18 cellular contexts compared by ENCODE assay signal in genomic region chr10:128625926-128626325, GRCh38.
DNase-seq lines count a peak whose midpoint lies in the region; ATAC-seq and TF ChIP-seq lines count a peak whose summit lies in the region.
"Had no signal": no experiment of that assay in that cellular context is flagged by ENCODE, and none has a peak within 500 bp of the region (broad histone marks: within the 10 kb centered on the region; RNA-seq: fewer than 3 reads in every experiment).

No MANE protein-coding gene starts in this region.

- H2BK5ac ChIP-seq in mesendoderm (ENCODE audit: low read length): no peak overlapping the region

- H2AFZ ChIP-seq in GM23248 (no peak overlapping the region), mammary epithelial cell (ENCODE audit: low read depth, low read length) (no peak overlapping the region), neural progenitor cell (replicated peaks) (no peak overlapping the region)

- no peaks in the 10 kb centered on the region for H3K79me1 ChIP-seq in mesendoderm (ENCODE audit: low read length)

- H3K9ac ChIP-seq in GM23248: no peak overlapping the region
- no peak overlapping the region for H3K9ac ChIP-seq in HUES64 (ENCODE audit: low read depth, low read length)
- no peak overlapping the region for H3K9ac ChIP-seq in mammary epithelial cell (ENCODE audit: insufficient read depth, low read length)
- no peak overlapping the region for H3K9ac ChIP-seq in mesendoderm (ENCODE audit: low read length)
- no peak overlapping the region for H3K9ac ChIP-seq in neural progenitor cell

- no peaks in the 10 kb centered on the region for H3F3A ChIP-seq in GM23248 (ENCODE audit: insufficient read depth)
- peaks cover 8% of the 10 kb centered on the region for H3F3A ChIP-seq in neural progenitor cell (ENCODE audit: low read depth)

- no TSS peak for BruUV-seq in mammary epithelial cell (replicated peaks; lab: Mats Ljungman, UMichigan)

- H3K4me3 ChIP-seq in GM23248 (no peak overlapping the region), HUES64 (ENCODE audit: low read length) (no peak overlapping the region), mammary epithelial cell (replicated peaks in 1 of 3; ENCODE audit: insufficient read depth in 1 of 3, low read depth in 2 of 3, low read length in 3 of 3) (no peak overlapping the region), mesendoderm (ENCODE audit: low read length) (no peak overlapping the region), gastroesophageal sphincter (no peak overlapping the region), neural progenitor cell (no peak overlapping the region)
- H3K4me3 ChIP-seq: Peyer's patch, SJCRH30 had no signal

- H3K36me3 ChIP-seq in GM23248 (ENCODE audit: low read depth): no peaks in the 10 kb centered on the region
- no peaks in the 10 kb centered on the region for H3K36me3 ChIP-seq in HUES64 (ENCODE audit: insufficient read depth, low read length)
- no peaks in the 10 kb centered on the region for H3K36me3 ChIP-seq in mammary epithelial cell (ENCODE audit: insufficient read depth, low read length)
- H3K36me3 ChIP-seq in mesendoderm (ENCODE audit: control insufficient read depth, insufficient read depth, low read length): no peaks in the 10 kb centered on the region
- H3K36me3 ChIP-seq in gastroesophageal sphincter: no peaks in the 10 kb centered on the region
- H3K36me3 ChIP-seq in neural progenitor cell: no peaks in the 10 kb centered on the region
- H3K36me3 ChIP-seq: Peyer's patch, SJCRH30 had no signal

- H2BK120ac ChIP-seq in mesendoderm (ENCODE audit: low read depth, low read length): no peak overlapping the region

- in situ Hi-C loops in GM23248 (cut with MboI) (no loop called here), mammary epithelial cell (cut with MboI; ENCODE audit: low sequenced_read_pairs in 2 of 2) (loop anchor here in 1 of 2 donors (25.0 kb wide), 1 partner anchor 1511 kb away; the partner anchor contains the start of gene GLRX3)

- H3K9me2 ChIP-seq in GM23248 (ENCODE audit: insufficient read depth): no peaks in the 10 kb centered on the region

- H3K27ac ChIP-seq in GM23248 (no peak overlapping the region), HUES64 (ENCODE audit: low read depth, low read length) (peak overlapping the region; percentile 64; the same call in 1 of the 2 replicates), mammary epithelial cell (ENCODE audit: insufficient read depth, low read depth, low read length) (no peak overlapping the region), mesendoderm (ENCODE audit: low read depth, low read length) (peak overlapping the region; percentile 5), gastroesophageal sphincter (no peak overlapping the region), neural progenitor cell (no peak overlapping the region)
- H3K27ac ChIP-seq: Peyer's patch, SJCRH30 had no signal

- ATAC-seq in gastroesophageal sphincter: no peak
- ATAC-seq: HepG2 had no signal

- DNase-seq in GM23248 (peak; percentile 20), mammary epithelial cell (peak; percentile 54), mesendoderm (no peak), NCI-H774 (lab: John Stamatoyannopoulos, UW) (no peak), neural progenitor cell (ENCODE audit: low spot score) (no peak)
- DNase-seq: AML-193, C1 segment of cervical spinal cord, KG1, MV-4-11, NCI-H1105 treated with DMSO at 0.1 percent for 48 hours, NCI-H2081 treated with DMSO at 0.1 percent for 48 hours, NCI-H2171 treated with DMSO at 0.1 percent for 48 hours, NCI-H524 treated with DMSO at 0.1 percent for 48 hours, Peyer's patch, SJCRH30 had no signal

- H4K5ac ChIP-seq in mesendoderm (ENCODE audit: low read length): no peak overlapping the region

- no peaks in the 10 kb centered on the region for H3K36me3 Mint-ChIP-seq in neural progenitor cell

- H3K27me3 ChIP-seq in GM23248 (replicated peaks; ENCODE audit: insufficient read depth) (no peaks in the 10 kb centered on the region), HUES64 (ENCODE audit: insufficient read depth, low read length) (no peaks in the 10 kb centered on the region), mammary epithelial cell (ENCODE audit: insufficient read depth, low read length) (no peaks in the 10 kb centered on the region), mesendoderm (ENCODE audit: insufficient read depth, low read length, poor library complexity) (no peaks in the 10 kb centered on the region), gastroesophageal sphincter (peaks cover 10% of the 10 kb centered on the region), neural progenitor cell (no peaks in the 10 kb centered on the region)
- H3K27me3 ChIP-seq: Peyer's patch, SJCRH30 had no signal

- no peak overlapping the region for H3K4me3 Mint-ChIP-seq in neural progenitor cell

- TF ChIP-seq POLR2A in gastroesophageal sphincter (IDR thresholded peaks at IDR 0.05): no peak

- TF ChIP-seq CTCF in mammary epithelial cell (conservative IDR thresholded peaks at IDR 0.05 in 1 of 2, IDR thresholded peaks at IDR 0.05 in 1 of 2; ENCODE audit: extremely low read depth in 1 of 2, insufficient read depth in 1 of 2, low read depth in 1 of 2, low read length in 2 of 2) (no peak), gastroesophageal sphincter (IDR thresholded peaks at IDR 0.05) (no peak), neural progenitor cell (IDR thresholded peaks at IDR 0.05) (no peak)

- no peak overlapping the region for H2AK5ac ChIP-seq in mesendoderm (ENCODE audit: low read length)

- H3K4me1 Mint-ChIP-seq in neural progenitor cell: peaks cover 52% of the 10 kb centered on the region

- 56 to 67% methylated on average over 7 of the region's 7 CpGs for WGBS in GM23248 (ENCODE audit: low coverage in 1 of 2, low lambda C conversion rate in 2 of 2, missing lambda C conversion rate in 2 of 2), 2 experiments
- 81% methylated on average over 7 of the region's 7 CpGs for WGBS in HUES64
- WGBS in mammary epithelial cell (ENCODE audit: low coverage, missing lambda C conversion rate): 83% methylated on average over 7 of the region's 7 CpGs
- WGBS in mesendoderm (ENCODE audit: extremely low coverage, insufficient coverage, low lambda C conversion rate): no CpG with 5 or more reads among the region's 7 CpGs
- WGBS in gastroesophageal sphincter (ENCODE audit: low coverage in 1 of 2), 2 donors: 87 to 93% methylated on average over 3 to 4 of the region's 7 CpGs

- H3K27ac Mint-ChIP-seq in neural progenitor cell: no peak overlapping the region

- H4K20me1 ChIP-seq in GM23248 (ENCODE audit: insufficient read depth) (no peaks in the 10 kb centered on the region), mammary epithelial cell (ENCODE audit: insufficient read depth, low read length) (no peaks in the 10 kb centered on the region), neural progenitor cell (ENCODE audit: low read depth) (no peaks in the 10 kb centered on the region)

- H3K23ac ChIP-seq in mesendoderm (ENCODE audit: low read length): no peak overlapping the region

- H3K9me3 Mint-ChIP-seq in neural progenitor cell: peaks cover 8% of the 10 kb centered on the region

- H3K9me3 ChIP-seq in GM23248 (ENCODE audit: low read depth): no peaks in the 10 kb centered on the region
- no peaks in the 10 kb centered on the region for H3K9me3 ChIP-seq in HUES64 (ENCODE audit: insufficient read depth, low read depth, low read length)
- no peaks in the 10 kb centered on the region for H3K9me3 ChIP-seq in mammary epithelial cell (replicated peaks; ENCODE audit: insufficient read depth, low read length)
- no peaks in the 10 kb centered on the region for H3K9me3 ChIP-seq in gastroesophageal sphincter
- no peaks in the 10 kb centered on the region for H3K9me3 ChIP-seq in neural progenitor cell (ENCODE audit: low read depth)
- H3K9me3 ChIP-seq: Peyer's patch, SJCRH30 had no signal

- no peak for TF ChIP-seq EP300 in gastroesophageal sphincter (IDR thresholded peaks at IDR 0.05)

- no peak overlapping the region for H3K56ac ChIP-seq in mesendoderm (ENCODE audit: low read length)

- H3K4me1 ChIP-seq in GM23248 (ENCODE audit: insufficient read depth): peaks cover 10% of the 10 kb centered on the region
- H3K4me1 ChIP-seq in HUES64 (ENCODE audit: insufficient read depth, low read length): peaks cover 7% of the 10 kb centered on the region; the same call in 1 of the 2 replicates
- peaks cover 46% of the 10 kb centered on the region for H3K4me1 ChIP-seq in mammary epithelial cell (ENCODE audit: insufficient read depth, low read length)
- no peaks in the 10 kb centered on the region for H3K4me1 ChIP-seq in mesendoderm (ENCODE audit: control insufficient read depth, low read depth, low read length)
- no peaks in the 10 kb centered on the region for H3K4me1 ChIP-seq in gastroesophageal sphincter
- peaks cover 24% of the 10 kb centered on the region for H3K4me1 ChIP-seq in neural progenitor cell
- H3K4me1 ChIP-seq: Peyer's patch, SJCRH30 had no signal

- H4K8ac ChIP-seq in mesendoderm (ENCODE audit: low read depth, low read length): no peak overlapping the region

- no peak overlapping the region for H2BK15ac ChIP-seq in mesendoderm (replicated peaks; ENCODE audit: low read depth)

- dilution Hi-C loops in mammary epithelial cell (cut with HindIII; ENCODE audit: low sequenced_read_pairs): no loop called here

- no peak overlapping the region for H3K4me2 ChIP-seq in GM23248 (ENCODE audit: unreplicated experiment)
- H3K4me2 ChIP-seq in mammary epithelial cell (ENCODE audit: insufficient read depth, low read depth, low read length): no peak overlapping the region
- H3K4me2 ChIP-seq in mesendoderm (ENCODE audit: low read length): no peak overlapping the region
- no peak overlapping the region for H3K4me2 ChIP-seq in neural progenitor cell

- CTCF ChIA-PET in mammary epithelial cell (lab: Charles Lee; ENCODE audit: low non-redundant PET): no interaction called here

- peaks cover 13% of the 10 kb centered on the region for H3K27me3 Mint-ChIP-seq in neural progenitor cell (ENCODE audit: insufficient read depth, low read depth)

- no peak overlapping the region for H3K18ac ChIP-seq in mesendoderm (ENCODE audit: low read length)

- intact Hi-C loops in mammary epithelial cell (cut with micrococcal nuclease): no loop called here

- H3K79me2 ChIP-seq in GM23248 (ENCODE audit: insufficient read depth) (no peaks in the 10 kb centered on the region), mammary epithelial cell (ENCODE audit: insufficient read depth, low read length) (no peaks in the 10 kb centered on the region), mesendoderm (ENCODE audit: control insufficient read depth, insufficient read depth, low read length) (no peaks in the 10 kb centered on the region), neural progenitor cell (ENCODE audit: low read depth) (no peaks in the 10 kb centered on the region)

- no peak overlapping the region for H3K4ac ChIP-seq in mesendoderm (ENCODE audit: low read depth, low read length)

Comparison
In these comparisons a context has a peak if more than half of its experiments do, and no peak if none do; other contexts are left out.
1. DNase-seq: peak in GM23248 (single experiment) and mammary epithelial cell (single experiment); none in mesendoderm (single experiment), NCI-H774 (single experiment) and neural progenitor cell (single experiment).
2. H3K27ac ChIP-seq: peak in HUES64 (single experiment) and mesendoderm (single experiment); none in GM23248 (single experiment), mammary epithelial cell (single experiment), gastroesophageal sphincter (0 of 4) and neural progenitor cell (single experiment).